ENCODE assay signal across 25 cellular contexts in the genomic region with DNA sequence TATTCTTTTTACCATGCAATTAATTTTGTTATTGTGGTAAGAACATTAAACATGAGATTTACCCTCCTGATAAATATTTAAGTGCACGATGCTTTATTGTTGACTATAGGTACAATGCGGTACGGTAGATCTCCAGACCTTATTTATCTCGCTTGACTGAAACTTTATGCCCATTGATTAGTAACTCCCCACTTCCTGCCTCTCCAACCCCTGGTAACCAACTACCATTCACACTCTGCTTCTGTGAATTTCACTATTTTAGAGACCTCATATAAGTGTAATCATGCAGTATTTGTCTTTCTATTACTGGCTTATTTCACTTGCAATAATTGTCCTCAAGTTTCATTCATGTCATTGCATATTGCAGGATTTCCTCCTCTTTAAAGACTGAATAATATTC.
DNase-seq lines count a peak whose midpoint lies in the region; ATAC-seq and TF ChIP-seq lines count a peak whose summit lies in the region.
"Had no signal": no experiment of that assay in that cellular context is flagged by ENCODE, and none has a peak within 500 bp of the region (broad histone marks: within the 10 kb centered on the region; RNA-seq: fewer than 3 reads in every experiment).

No MANE protein-coding gene starts in this region.

- CTCF ChIA-PET in activated CD8-positive, alpha-beta memory T cell treated with anti-CD3 and anti-CD28 coated beads, Interleukin-2, amount 10 ng/mL, durations not matched to agents 7 days and 5 days (lab: Charles Lee) = interaction anchor here (0.7 to 1.7 kb wide), 4 partner anchors 21 to 192 kb away, joined by 3 to 7 read pairs (median 3); no protein-coding TSS in a partner anchor
- CTCF ChIA-PET in CD8-positive, alpha-beta memory T cell (lab: Charles Lee) = no interaction called here
- CTCF ChIA-PET in activated CD8-positive, alpha-beta T cell treated with anti-CD3 and anti-CD28 coated beads for 36 hours (lab: Charles Lee) = no interaction called here
- CTCF ChIA-PET in naive thymus-derived CD4-positive, alpha-beta T cell (lab: Charles Lee) = no interaction called here

- H3K9me3 ChIP-seq in CD8-positive, alpha-beta memory T cell (ENCODE audit: low read length) = no peaks in the 10 kb centered on the region
- H3K9me3 ChIP-seq in naive thymus-derived CD4-positive, alpha-beta T cell (ENCODE audit: control insufficient read depth in 2 of 3, low read length in 3 of 3) = no peaks in the 10 kb centered on the region
- H3K9me3 ChIP-seq: BE2C, gastrocnemius medialis, upper lobe of left lung had no signal

- H3K27me3 ChIP-seq in CD8-positive, alpha-beta memory T cell (ENCODE audit: insufficient read depth, low read length, poor library complexity, severe bottlenecking) = no peaks in the 10 kb centered on the region
- H3K27me3 ChIP-seq in naive thymus-derived CD4-positive, alpha-beta T cell (ENCODE audit: control insufficient read depth in 2 of 2, insufficient read depth in 2 of 2, low read length in 2 of 2) = no peaks in the 10 kb centered on the region
- H3K27me3 ChIP-seq: BE2C, gastrocnemius medialis, hepatocyte, upper lobe of left lung had no signal

- peak overlapping the region; percentile 35 for H3K27ac ChIP-seq in CD8-positive, alpha-beta memory T cell (ENCODE audit: low read depth, low read length)
- no peak overlapping the region for H3K27ac ChIP-seq in naive thymus-derived CD4-positive, alpha-beta T cell (ENCODE audit: low read depth, low read length)
- H3K27ac ChIP-seq: coronary artery, gastrocnemius medialis, hepatocyte, WERI-Rb-1 had no signal

- no peak for DNase-seq in activated CD8-positive, alpha-beta memory T cell treated with anti-CD3 and anti-CD28 coated beads, Interleukin-2, amount 10 ng/mL, durations not matched to agents 7 days and 5 days
- DNase-seq in activated CD8-positive, alpha-beta memory T cell treated with anti-CD3 and anti-CD28 coated beads, Interleukin-2, amount 50 U/mL, for 48 hours = no peak
- no peak for DNase-seq in CD8-positive, alpha-beta memory T cell
- DNase-seq in activated CD8-positive, alpha-beta T cell treated with anti-CD3 and anti-CD28 coated beads for 36 hours = no peak
- DNase-seq in naive thymus-derived CD4-positive, alpha-beta T cell = no peak
- no peak for DNase-seq in 8988T
- no peak for DNase-seq in effector CD4-positive, alpha-beta T cell
- DNase-seq in effector CD8-positive, alpha-beta T cell (lab: John Stamatoyannopoulos, UW) = no peak
- DNase-seq: activated gamma-delta T cell treated with Interleukin-2 at 50 U/mL for 16 hours; amygdala; BE2C; gastrocnemius medialis; IMR-90; mesendoderm; NCI-H2029 treated with DMSO at 0.1 percent for 48 hours; NCI-H345; NCI-H774; nucleus accumbens; stimulated activated CD8-positive, alpha-beta memory T cell treated with anti-CD3 and anti-CD28 coated beads, Interleukin-4, amount 100 ng/mL, for 48 hours; T-helper 9 cell; upper lobe of left lung; WERI-Rb-1 had no signal

- intact Hi-C loops in activated CD8-positive, alpha-beta T cell treated with anti-CD3 and anti-CD28 coated beads for 36 hours (cut with micrococcal nuclease) = loop anchor here (10.0 kb wide), 1 partner anchor 181 kb away; no protein-coding TSS in a partner anchor
- intact Hi-C loops in naive thymus-derived CD4-positive, alpha-beta T cell (cut with micrococcal nuclease) = loop anchor here in 1 of 2 donors (5.0 kb wide), 2 partner anchors 184 to 196 kb away; a partner anchor contains a TSS

- no peak overlapping the region for H3K4me3 ChIP-seq in CD8-positive, alpha-beta memory T cell (ENCODE audit: low read length)
- H3K4me3 ChIP-seq in naive thymus-derived CD4-positive, alpha-beta T cell (ENCODE audit: low read length) = no peak overlapping the region
- H3K4me3 ChIP-seq: coronary artery, gastrocnemius medialis, hepatocyte, upper lobe of left lung had no signal

- peaks cover 56% of the 10 kb centered on the region for H3K4me1 ChIP-seq in CD8-positive, alpha-beta memory T cell (ENCODE audit: insufficient read depth, low read length)
- peaks cover 8 to 72% of the 10 kb centered on the region in 2 donors for H3K4me1 ChIP-seq in naive thymus-derived CD4-positive, alpha-beta T cell (ENCODE audit: control insufficient read depth in 2 of 2, insufficient read depth in 2 of 2, low read length in 2 of 2)
- H3K4me1 ChIP-seq: BE2C had no signal

- no peak for TF ChIP-seq CTCF in activated CD8-positive, alpha-beta T cell treated with anti-CD3 and anti-CD28 coated beads for 36 hours (IDR thresholded peaks at IDR 0.05)

- H3K27ac Mint-ChIP-seq in activated CD8-positive, alpha-beta memory T cell treated with anti-CD3 and anti-CD28 coated beads, Interleukin-2, amount 10 ng/mL, durations not matched to agents 7 days and 5 days = peak overlapping the region; percentile 82
- peak overlapping the region; percentile 5 to 100 (median 98) for H3K27ac Mint-ChIP-seq in CD8-positive, alpha-beta memory T cell
- peak overlapping the region; percentile 79 for H3K27ac Mint-ChIP-seq in activated CD8-positive, alpha-beta T cell treated with anti-CD3 and anti-CD28 coated beads for 36 hours
- H3K27ac Mint-ChIP-seq in naive thymus-derived CD4-positive, alpha-beta T cell = no peak overlapping the region

- H3K4me1 Mint-ChIP-seq in activated CD8-positive, alpha-beta memory T cell treated with anti-CD3 and anti-CD28 coated beads, Interleukin-2, amount 10 ng/mL, durations not matched to agents 7 days and 5 days = peaks cover 90% of the 10 kb centered on the region
- peaks cover 76 to 86% (median 83%) of the 10 kb centered on the region in 3 donors for H3K4me1 Mint-ChIP-seq in CD8-positive, alpha-beta memory T cell
- H3K4me1 Mint-ChIP-seq in activated CD8-positive, alpha-beta T cell treated with anti-CD3 and anti-CD28 coated beads for 36 hours (ENCODE audit: low read depth) = peaks cover 68% of the 10 kb centered on the region
- peaks cover 25 to 74% (median 27%) of the 10 kb centered on the region in 7 donors for H3K4me1 Mint-ChIP-seq in naive thymus-derived CD4-positive, alpha-beta T cell

- peak overlapping the region; percentile 53 for H3K4me3 Mint-ChIP-seq in activated CD8-positive, alpha-beta memory T cell treated with anti-CD3 and anti-CD28 coated beads, Interleukin-2, amount 10 ng/mL, durations not matched to agents 7 days and 5 days
- peak overlapping the region; percentile 10 to 94 (median 91) for H3K4me3 Mint-ChIP-seq in CD8-positive, alpha-beta memory T cell
- peak overlapping the region; percentile 66 for H3K4me3 Mint-ChIP-seq in activated CD8-positive, alpha-beta T cell treated with anti-CD3 and anti-CD28 coated beads for 36 hours
- peak overlapping the region in 2 of 10 donors; percentile 3 to 63 for H3K4me3 Mint-ChIP-seq in naive thymus-derived CD4-positive, alpha-beta T cell

- peaks cover 17% of the 10 kb centered on the region for H3K36me3 Mint-ChIP-seq in activated CD8-positive, alpha-beta memory T cell treated with anti-CD3 and anti-CD28 coated beads, Interleukin-2, amount 10 ng/mL, durations not matched to agents 7 days and 5 days
- H3K36me3 Mint-ChIP-seq in CD8-positive, alpha-beta memory T cell = no peaks in the 10 kb centered on the region
- H3K36me3 Mint-ChIP-seq in activated CD8-positive, alpha-beta T cell treated with anti-CD3 and anti-CD28 coated beads for 36 hours (ENCODE audit: low read depth) = peaks cover 9% of the 10 kb centered on the region
- H3K36me3 Mint-ChIP-seq in naive thymus-derived CD4-positive, alpha-beta T cell = peaks cover 0 to 15% (median 0%) of the 10 kb centered on the region in 5 donors

- peak; percentile 40 for ATAC-seq in activated CD8-positive, alpha-beta memory T cell treated with anti-CD3 and anti-CD28 coated beads, Interleukin-2, amount 10 ng/mL, durations not matched to agents 7 days and 5 days
- ATAC-seq in activated CD8-positive, alpha-beta T cell treated with anti-CD3 and anti-CD28 coated beads for 36 hours = no peak
- peak; percentile 18 for ATAC-seq in naive thymus-derived CD4-positive, alpha-beta T cell
- ATAC-seq: gastrocnemius medialis, SK-N-SH treated with all-trans-retinoic acid at 6 μM for 48 hours had no signal

- POLR2A ChIA-PET in CD8-positive, alpha-beta memory T cell (lab: Charles Lee) = interaction anchor here (2.8 kb wide), 1 partner anchor 8 kb away, joined by 11 read pairs; no protein-coding TSS in a partner anchor
- POLR2A ChIA-PET in activated CD8-positive, alpha-beta T cell treated with anti-CD3 and anti-CD28 coated beads for 36 hours (lab: Charles Lee) = interaction anchor here (3.5 to 3.9 kb wide), 2 partner anchors 29 to 58 kb away, joined by 18 to 27 read pairs; no protein-coding TSS in a partner anchor
- POLR2A ChIA-PET in naive thymus-derived CD4-positive, alpha-beta T cell (lab: Charles Lee) = no interaction called here

- H3K9me3 Mint-ChIP-seq in activated CD8-positive, alpha-beta memory T cell treated with anti-CD3 and anti-CD28 coated beads, Interleukin-2, amount 10 ng/mL, durations not matched to agents 7 days and 5 days (ENCODE audit: low read depth) = no peaks in the 10 kb centered on the region
- no peaks in the 10 kb centered on the region for H3K9me3 Mint-ChIP-seq in CD8-positive, alpha-beta memory T cell
- no peaks in the 10 kb centered on the region for H3K9me3 Mint-ChIP-seq in activated CD8-positive, alpha-beta T cell treated with anti-CD3 and anti-CD28 coated beads for 36 hours
- no peaks in the 10 kb centered on the region for H3K9me3 Mint-ChIP-seq in naive thymus-derived CD4-positive, alpha-beta T cell

- no peaks in the 10 kb centered on the region for H3K36me3 ChIP-seq in CD8-positive, alpha-beta memory T cell (ENCODE audit: insufficient read depth, low read length)
- H3K36me3 ChIP-seq in naive thymus-derived CD4-positive, alpha-beta T cell (ENCODE audit: control insufficient read depth in 2 of 3, insufficient read depth in 3 of 3, low read length in 3 of 3) = no peaks in the 10 kb centered on the region
- H3K36me3 ChIP-seq: BE2C, gastrocnemius medialis, upper lobe of left lung, WERI-Rb-1 had no signal

- H3K27me3 Mint-ChIP-seq in activated CD8-positive, alpha-beta memory T cell treated with anti-CD3 and anti-CD28 coated beads, Interleukin-2, amount 10 ng/mL, durations not matched to agents 7 days and 5 days = no peaks in the 10 kb centered on the region
- H3K27me3 Mint-ChIP-seq in CD8-positive, alpha-beta memory T cell = no peaks in the 10 kb centered on the region
- H3K27me3 Mint-ChIP-seq in activated CD8-positive, alpha-beta T cell treated with anti-CD3 and anti-CD28 coated beads for 36 hours = peaks cover 2% of the 10 kb centered on the region
- H3K27me3 Mint-ChIP-seq in naive thymus-derived CD4-positive, alpha-beta T cell = peaks cover 0 to 5% (median 0%) of the 10 kb centered on the region in 5 donors

Comparison
In these comparisons a context has a peak if more than half of its experiments do, and no peak if none do; other contexts are left out.
1. H3K27ac Mint-ChIP-seq: peak in activated CD8-positive, alpha-beta memory T cell treated with anti-CD3 and anti-CD28 coated beads, Interleukin-2, amount 10 ng/mL, durations not matched to agents 7 days and 5 days (single experiment), CD8-positive, alpha-beta memory T cell (8 of 8) and activated CD8-positive, alpha-beta T cell treated with anti-CD3 and anti-CD28 coated beads for 36 hours (single experiment); none in naive thymus-derived CD4-positive, alpha-beta T cell (0 of 9).